24 cellular contexts compared by ENCODE assay signal in the genomic region with DNA sequence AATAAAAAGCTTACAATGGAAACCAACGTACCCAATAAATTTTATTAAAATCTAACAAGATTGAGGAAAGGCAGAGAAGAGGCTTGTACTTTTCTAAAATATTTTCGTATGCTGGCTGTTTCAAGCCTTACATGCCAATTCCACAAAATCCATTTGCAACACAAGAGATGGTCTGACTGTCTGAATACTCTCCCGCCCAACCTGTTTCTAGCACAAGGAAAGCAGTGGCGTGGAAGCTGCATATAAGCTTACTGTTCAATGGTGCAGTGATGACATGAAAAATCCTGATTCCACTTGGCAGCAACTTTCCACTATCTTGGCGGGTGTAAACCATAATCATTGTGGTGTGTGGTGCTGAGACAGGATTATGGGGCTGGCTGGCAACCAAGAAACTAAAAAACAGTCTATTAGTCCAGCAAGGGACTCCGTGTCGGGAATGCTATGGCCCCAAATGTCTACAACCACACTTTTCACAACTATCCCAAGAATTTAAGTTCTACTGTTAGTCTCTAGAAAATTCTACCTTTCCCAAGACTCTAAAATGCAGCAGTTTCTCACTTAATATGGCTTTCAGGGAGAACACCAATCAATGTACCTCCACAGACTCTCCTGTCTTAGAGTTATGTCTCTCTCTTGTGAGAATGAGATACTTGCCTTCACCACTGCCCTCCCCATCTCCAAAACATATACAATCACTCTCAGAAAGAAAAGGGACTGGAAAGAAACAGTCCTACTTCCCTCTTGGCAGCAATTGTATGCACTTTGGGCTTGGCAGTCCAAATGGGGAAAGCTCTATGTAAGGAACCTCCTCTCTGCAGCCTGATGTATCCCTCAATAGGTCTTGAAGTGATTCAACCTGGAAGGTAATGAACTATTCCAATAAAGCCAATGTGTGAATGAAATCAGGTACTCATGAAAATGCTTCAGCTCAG. TPM values are rescaled to one million over a fixed set of nuclear protein-coding genes. Genes with fewer than 3 reads are reported as not detected.
DNase-seq lines count a peak whose midpoint lies in the region; ATAC-seq and TF ChIP-seq lines count a peak whose summit lies in the region.
"Had no signal": no experiment of that assay in that cellular context is flagged by ENCODE, and none has a peak within 500 bp of the region (broad histone marks: within the 10 kb centered on the region; RNA-seq: fewer than 3 reads in every experiment).

No MANE protein-coding gene starts in this region.

- H3K27ac Mint-ChIP-seq in activated CD4-positive, alpha-beta T cell treated with anti-CD3 and anti-CD28 coated beads for 36 hours = no peak overlapping the region
- H3K27ac Mint-ChIP-seq in activated T-helper 17 cell treated with anti-CD3 and anti-CD28 coated beads, Interleukin-2, amount 50 U/mL, for 72 hours = no peak overlapping the region
- H3K27ac Mint-ChIP-seq: activated CD4-positive, alpha-beta T cell treated with anti-CD3 and anti-CD28 coated beads, Interleukin-2, amount 10 ng/mL, durations not matched to agents 7 days and 5 days; activated CD8-positive, alpha-beta memory T cell treated with anti-CD3 and anti-CD28 coated beads, Interleukin-2, amount 10 ng/mL, durations not matched to agents 7 days and 5 days; activated naive CD8-positive, alpha-beta T cell treated with anti-CD3 and anti-CD28 coated beads, Interleukin-2, amount 10 ng/mL, durations not matched to agents 7 days and 5 days; activated T-helper 1 cell treated with anti-CD3 and anti-CD28 coated beads, Interleukin-12 subunit alpha, Interleukin-12 subunit beta, Interleukin-2, Interleukin-4 antibody, amounts not matched to agents 30 ng/mL and 10 ng/mL and 1 ng/mL, durations not matched to agents 14 hours and 24 hours and 36 hours had no signal

- H3K4me1 Mint-ChIP-seq in activated CD4-positive, alpha-beta T cell treated with anti-CD3 and anti-CD28 coated beads for 36 hours = no peaks in the 10 kb centered on the region
- H3K4me1 Mint-ChIP-seq in activated T-helper 17 cell treated with anti-CD3 and anti-CD28 coated beads, Interleukin-2, amount 50 U/mL, for 72 hours = no peaks in the 10 kb centered on the region
- H3K4me1 Mint-ChIP-seq: activated CD4-positive, alpha-beta T cell treated with anti-CD3 and anti-CD28 coated beads, Interleukin-2, amount 10 ng/mL, durations not matched to agents 7 days and 5 days; activated CD8-positive, alpha-beta memory T cell treated with anti-CD3 and anti-CD28 coated beads, Interleukin-2, amount 10 ng/mL, durations not matched to agents 7 days and 5 days; activated naive CD8-positive, alpha-beta T cell treated with anti-CD3 and anti-CD28 coated beads, Interleukin-2, amount 10 ng/mL, durations not matched to agents 7 days and 5 days had no signal

- TF ChIP-seq CTCF in retinal pigment epithelial cell (conservative IDR thresholded peaks at IDR 0.05; ENCODE audit: low read depth, low read length) = no peak

- no peak for ATAC-seq in activated CD4-positive, alpha-beta T cell treated with anti-CD3 and anti-CD28 coated beads for 36 hours
- ATAC-seq in activated T-helper 17 cell treated with anti-CD3 and anti-CD28 coated beads, Interleukin-2, amount 50 U/mL, for 72 hours (replicated peaks) = no peak
- ATAC-seq: activated CD8-positive, alpha-beta memory T cell treated with anti-CD3 and anti-CD28 coated beads, Interleukin-2, amount 10 ng/mL, durations not matched to agents 7 days and 5 days; left lung had no signal

- H3K4me3 Mint-ChIP-seq in activated CD4-positive, alpha-beta T cell treated with anti-CD3 and anti-CD28 coated beads for 36 hours = no peak overlapping the region
- H3K4me3 Mint-ChIP-seq in activated T-helper 17 cell treated with anti-CD3 and anti-CD28 coated beads, Interleukin-2, amount 50 U/mL, for 72 hours = no peak overlapping the region
- H3K4me3 Mint-ChIP-seq: activated CD4-positive, alpha-beta T cell treated with anti-CD3 and anti-CD28 coated beads, Interleukin-2, amount 10 ng/mL, durations not matched to agents 7 days and 5 days; activated CD8-positive, alpha-beta memory T cell treated with anti-CD3 and anti-CD28 coated beads, Interleukin-2, amount 10 ng/mL, durations not matched to agents 7 days and 5 days; activated naive CD8-positive, alpha-beta T cell treated with anti-CD3 and anti-CD28 coated beads, Interleukin-2, amount 10 ng/mL, durations not matched to agents 7 days and 5 days; activated T-helper 1 cell treated with anti-CD3 and anti-CD28 coated beads, Interleukin-12 subunit alpha, Interleukin-12 subunit beta, Interleukin-2, Interleukin-4 antibody, amounts not matched to agents 30 ng/mL and 10 ng/mL and 1 ng/mL, durations not matched to agents 14 hours and 24 hours and 36 hours had no signal

- H3K9me3 Mint-ChIP-seq in activated CD4-positive, alpha-beta T cell treated with anti-CD3 and anti-CD28 coated beads for 36 hours (ENCODE audit: low read depth) = no peaks in the 10 kb centered on the region
- H3K9me3 Mint-ChIP-seq in activated T-helper 17 cell treated with anti-CD3 and anti-CD28 coated beads, Interleukin-2, amount 50 U/mL, for 72 hours = no peaks in the 10 kb centered on the region
- H3K9me3 Mint-ChIP-seq: activated CD4-positive, alpha-beta T cell treated with anti-CD3 and anti-CD28 coated beads, Interleukin-2, amount 10 ng/mL, durations not matched to agents 7 days and 5 days; activated naive CD8-positive, alpha-beta T cell treated with anti-CD3 and anti-CD28 coated beads, Interleukin-2, amount 10 ng/mL, durations not matched to agents 7 days and 5 days; activated T-helper 1 cell treated with anti-CD3 and anti-CD28 coated beads, Interleukin-12 subunit alpha, Interleukin-12 subunit beta, Interleukin-2, Interleukin-4 antibody, amounts not matched to agents 30 ng/mL and 10 ng/mL and 1 ng/mL, durations not matched to agents 14 hours and 24 hours and 36 hours had no signal

- H3K27me3 Mint-ChIP-seq in activated CD4-positive, alpha-beta T cell treated with anti-CD3 and anti-CD28 coated beads for 36 hours = peaks cover 20% of the 10 kb centered on the region
- peaks cover 21% of the 10 kb centered on the region for H3K27me3 Mint-ChIP-seq in activated T-helper 17 cell treated with anti-CD3 and anti-CD28 coated beads, Interleukin-2, amount 50 U/mL, for 72 hours

- POLR2A ChIA-PET in activated CD4-positive, alpha-beta T cell treated with anti-CD3 and anti-CD28 coated beads for 36 hours (lab: Charles Lee) = no interaction called here

- intact Hi-C loops in activated CD4-positive, alpha-beta T cell treated with anti-CD3 and anti-CD28 coated beads for 36 hours (cut with DNase I, micrococcal nuclease) = no loop called here

- CTCF ChIA-PET in activated CD4-positive, alpha-beta T cell treated with anti-CD3 and anti-CD28 coated beads for 36 hours (lab: Charles Lee) = interaction anchor here (0.7 to 0.8 kb wide), 2 partner anchors 16 to 140 kb away, joined by 3 read pairs; no protein-coding TSS in a partner anchor

- H3K4me3 ChIP-seq in retinal pigment epithelial cell (ENCODE audit: low read length) = no peak overlapping the region
- H3K4me3 ChIP-seq: breast epithelium, left lung, Peyer's patch, suprapubic skin had no signal

- H3K27ac ChIP-seq in cingulate gyrus (ENCODE audit: low read depth, low read length) = peak overlapping the region; percentile 52
- H3K27ac ChIP-seq: breast epithelium, Peyer's patch, suprapubic skin, VCaP had no signal

- H3K36me3 Mint-ChIP-seq in activated CD4-positive, alpha-beta T cell treated with anti-CD3 and anti-CD28 coated beads for 36 hours (ENCODE audit: low read depth) = no peaks in the 10 kb centered on the region
- H3K36me3 Mint-ChIP-seq in activated T-helper 17 cell treated with anti-CD3 and anti-CD28 coated beads, Interleukin-2, amount 50 U/mL, for 72 hours (ENCODE audit: low read depth) = no peaks in the 10 kb centered on the region
- H3K36me3 Mint-ChIP-seq: activated CD8-positive, alpha-beta memory T cell treated with anti-CD3 and anti-CD28 coated beads, Interleukin-2, amount 10 ng/mL, durations not matched to agents 7 days and 5 days; activated naive CD8-positive, alpha-beta T cell treated with anti-CD3 and anti-CD28 coated beads, Interleukin-2, amount 10 ng/mL, durations not matched to agents 7 days and 5 days had no signal

- DNase-seq in GM04503 (ENCODE audit: low read depth) (peak; percentile 57), NCI-H446 treated with DMSO at 0.1 percent for 48 hours (lab: John Stamatoyannopoulos, UW) (peak; percentile 96), retinal pigment epithelial cell (ENCODE audit: low read depth) (peak; percentile 83), NCI-H1694 treated with DMSO at 0.1 percent for 48 hours (lab: John Stamatoyannopoulos, UW) (no peak)
- no peak for DNase-seq in activated CD4-positive, alpha-beta T cell treated with anti-CD3 and anti-CD28 coated beads for 36 hours
- DNase-seq: activated CD4-positive, alpha-beta T cell treated with anti-CD3 and anti-CD28 coated beads, Interleukin-2, amount 10 ng/mL, durations not matched to agents 7 days and 5 days; activated CD8-positive, alpha-beta memory T cell treated with anti-CD3 and anti-CD28 coated beads, Interleukin-2, amount 10 ng/mL, durations not matched to agents 7 days and 5 days; activated naive CD8-positive, alpha-beta T cell treated with anti-CD3 and anti-CD28 coated beads, Interleukin-2, amount 10 ng/mL, durations not matched to agents 7 days and 5 days; DMS79 treated with DMSO at 0.1 percent for 48 hours; Kasumi-1; left lung; midbrain; NCI-H1048; NCI-H187 treated with DMSO at 0.1 percent for 48 hours; NK-92 treated with Interleukin-12 subunit alpha and Interleukin-12 subunit beta, amount 100 ng/mL, for 24 hours; Peyer's patch; posterior cingulate gyrus; SK-N-SH had no signal

RNA-seq across cellular contexts. Expression of gene COLGALT2, which starts 9.5 kb away (rescaled TPM):
- total RNA-seq in activated CD4-positive, alpha-beta T cell treated with anti-CD3 and anti-CD28 coated beads for 36 hours = 1 to 10 TPM; 1.7 to 1.8 TPM
- 1 to 10 TPM in 1 of 2 donors, under 1 TPM in 1; 0.35 to 1.5 TPM for total RNA-seq in activated T-helper 17 cell treated with anti-CD3 and anti-CD28 coated beads, Interleukin-2, amount 50 U/mL, for 72 hours

RNA-seq across cellular contexts. Expression of gene TSEN15, which starts 23.5 kb away (rescaled TPM):
- 10 to 100 TPM; 44.1 to 47.3 TPM for total RNA-seq in activated CD4-positive, alpha-beta T cell treated with anti-CD3 and anti-CD28 coated beads for 36 hours
- 10 to 100 TPM in 1 of 2 donors, 1 to 10 TPM in 1; 8.0 to 20.9 TPM for total RNA-seq in activated T-helper 17 cell treated with anti-CD3 and anti-CD28 coated beads, Interleukin-2, amount 50 U/mL, for 72 hours

Comparison
In these comparisons a context has a peak if more than half of its experiments do, and no peak if none do; other contexts are left out.
1. DNase-seq: peak in GM04503 (single experiment), NCI-H446 treated with DMSO at 0.1 percent for 48 hours (single experiment) and retinal pigment epithelial cell (single experiment); none in NCI-H1694 treated with DMSO at 0.1 percent for 48 hours (single experiment) and activated CD4-positive, alpha-beta T cell treated with anti-CD3 and anti-CD28 coated beads for 36 hours (single experiment).